Comparison of ENCODE assay signal across 20 cellular contexts in genomic region chr15:63321462-63321861, GRCh38. TPM values are rescaled to one million over a fixed set of nuclear protein-coding genes. Genes with fewer than 3 reads are reported as not detected.
A peak's percentile ranks its signal among the peaks of the same experiment; 100 is the strongest.
DNase-seq lines count a peak whose midpoint lies in the region; ATAC-seq and TF ChIP-seq lines count a peak whose summit lies in the region.
"Had no signal": no experiment of that assay in that cellular context is flagged by ENCODE, and none has a peak within 500 bp of the region (broad histone marks: within the 10 kb centered on the region; RNA-seq: fewer than 3 reads in every experiment).

No MANE protein-coding gene starts in this region.

- H3K9me3 ChIP-seq in body of pancreas (no peaks in the 10 kb centered on the region), upper lobe of right lung (no peaks in the 10 kb centered on the region)
- H3K9me3 ChIP-seq: BLaER1, HAP-1 had no signal

- DNase-seq in GM13977 (ENCODE audit: low spot score) (peak; percentile 7), body of pancreas (no peak), upper lobe of right lung (no peak), SIG-M5 (lab: John Stamatoyannopoulos, UW) (no peak), inferior parietal cortex (ENCODE audit: extremely low spot score) (no peak)
- DNase-seq in stimulated activated CD4-positive, alpha-beta T cell treated with anti-CD3 and anti-CD28 coated beads, Interleukin-4, amount 100 ng/mL, for 4 hours = no peak
- DNase-seq in stimulated activated CD4-positive, alpha-beta T cell treated with anti-CD3 and anti-CD28 coated beads, Interleukin-4, amount 100 ng/mL, for 24 hours = no peak
- DNase-seq: CD4-positive, CD25-positive, alpha-beta regulatory T cell; CD8-positive, alpha-beta T cell; DMS 273 treated with DMSO at 0.1 percent for 48 hours; DMS79; EL; GDM1; HFFc6 had no signal

- in situ Hi-C loops in GM13977 (cut with MboI; ENCODE audit: low pct_unique_long_range_greater_than_20kb, low sequenced_read_pairs, unreplicated experiment) = no loop called here

- no peak for TF ChIP-seq POLR2A in body of pancreas (IDR thresholded peaks at IDR 0.05)

- H3K4me1 ChIP-seq in body of pancreas (peaks cover 5% of the 10 kb centered on the region), upper lobe of right lung (no peaks in the 10 kb centered on the region)
- H3K4me1 ChIP-seq: BLaER1, HAP-1 had no signal

- H3K4me3 ChIP-seq in body of pancreas (no peak overlapping the region), upper lobe of right lung (no peak overlapping the region)
- H3K4me3 ChIP-seq: BLaER1, GM12878, GM23338, HAP-1 had no signal

- no peaks in the 10 kb centered on the region for H3K27me3 ChIP-seq in body of pancreas
- H3K27me3 ChIP-seq in layer of hippocampus (ENCODE audit: control insufficient read depth, insufficient read depth, low read length) = no peaks in the 10 kb centered on the region
- no peaks in the 10 kb centered on the region for H3K27me3 ChIP-seq in upper lobe of right lung
- H3K27me3 ChIP-seq: BLaER1 had no signal

- peak; percentile 28 for ATAC-seq in body of pancreas
- ATAC-seq in upper lobe of right lung = peak; percentile 38
- ATAC-seq: CD8-positive, alpha-beta T cell; GM12878; GM23338 had no signal

- TF ChIP-seq CTCF in GM13977 (IDR thresholded peaks at IDR 0.05; ENCODE audit: extremely low read depth, insufficient read depth, missing control alignments) (no peak), body of pancreas (IDR thresholded peaks at IDR 0.05) (no peak), upper lobe of right lung (IDR thresholded peaks at IDR 0.05) (no peak)

- H3K36me3 ChIP-seq in body of pancreas (replicated peaks in 1 of 2; ENCODE audit: insufficient read depth in 1 of 2, low read depth in 2 of 2) = no peaks in the 10 kb centered on the region
- H3K36me3 ChIP-seq in upper lobe of right lung = no peaks in the 10 kb centered on the region
- H3K36me3 ChIP-seq: BLaER1, HAP-1 had no signal

- H3K27ac ChIP-seq in body of pancreas (peak overlapping the region in 2 of 4 donors; percentile 49 to 52), layer of hippocampus (ENCODE audit: low read depth, low read length) (peak overlapping the region; percentile 41), upper lobe of right lung (no peak overlapping the region)
- H3K27ac ChIP-seq: BLaER1, C4-2B had no signal

- intact Hi-C loops in body of pancreas (cut with DNase I) = no loop called here
- intact Hi-C loops in upper lobe of right lung (cut with DNase I) = no loop called here

- 89 to 90% methylated on average over 7 to 29 of the region's 29 CpGs for WGBS in body of pancreas, 2 donors

RNA-seq across cellular contexts. Expression of gene APH1B, which starts 44.1 kb away (rescaled TPM):
- 10 to 100 TPM in 1 of 2 donors, 1 to 10 TPM in 1; 6.9 to 12.7 TPM for total RNA-seq in body of pancreas
- 20.0 TPM for total RNA-seq in upper lobe of right lung
